ENCODE assay signal across 22 cellular contexts in genomic region chr7:92811158-92811557, GRCh38. TPM values are rescaled to one million over a fixed set of nuclear protein-coding genes. Genes with fewer than 3 reads are reported as not detected.
DNase-seq lines count a peak whose midpoint lies in the region; ATAC-seq and TF ChIP-seq lines count a peak whose summit lies in the region.
"Had no signal": no experiment of that assay in that cellular context is flagged by ENCODE, and none has a peak within 500 bp of the region (broad histone marks: within the 10 kb centered on the region; RNA-seq: fewer than 3 reads in every experiment).

No MANE protein-coding gene starts in this region.

- peaks cover 61% of the 10 kb centered on the region for H3K4me1 ChIP-seq in OCI-LY1 (ENCODE audit: insufficient read depth, low read length, severe bottlenecking)
- peaks cover 14% of the 10 kb centered on the region for H3K4me1 ChIP-seq in body of pancreas

- H3K27ac ChIP-seq in OCI-LY1 (ENCODE audit: low read depth, low read length, poor library complexity, severe bottlenecking): peak overlapping the region; percentile 89
- H3K27ac ChIP-seq in body of pancreas: no peak overlapping the region
- H3K27ac ChIP-seq: right atrium auricular region had no signal

- TF ChIP-seq CTCF in OCI-LY1 (IDR thresholded peaks at IDR 0.05; ENCODE audit: low read length): no peak
- TF ChIP-seq CTCF in body of pancreas (IDR thresholded peaks at IDR 0.05): no peak

- H3K27ac Mint-ChIP-seq in activated naive CD4-positive, alpha-beta T cell treated with anti-CD3 and anti-CD28 coated beads, Interleukin-2, amount 10 ng/mL, durations not matched to agents 7 days and 5 days: peak overlapping the region; percentile 13
- peak overlapping the region; percentile 16 for H3K27ac Mint-ChIP-seq in activated naive CD8-positive, alpha-beta T cell treated with anti-CD3 and anti-CD28 coated beads for 36 hours
- peak overlapping the region; percentile 89 for H3K27ac Mint-ChIP-seq in stimulated activated memory B cell treated with anti-CD40 and anti-IgM and Interleukin-4, amounts not matched to agents 10 μg/mL and 1 μg/mL and 100 μg/mL, for 72 hours

- H3K36me3 Mint-ChIP-seq in activated naive CD4-positive, alpha-beta T cell treated with anti-CD3 and anti-CD28 coated beads, Interleukin-2, amount 10 ng/mL, durations not matched to agents 7 days and 5 days: peaks cover 54% of the 10 kb centered on the region
- peaks cover 40% of the 10 kb centered on the region for H3K36me3 Mint-ChIP-seq in activated naive CD8-positive, alpha-beta T cell treated with anti-CD3 and anti-CD28 coated beads for 36 hours
- H3K36me3 Mint-ChIP-seq in stimulated activated memory B cell treated with anti-CD40 and anti-IgM and Interleukin-4, amounts not matched to agents 10 μg/mL and 1 μg/mL and 100 μg/mL, for 72 hours: peaks cover 10% of the 10 kb centered on the region

- H3K27me3 Mint-ChIP-seq in activated naive CD4-positive, alpha-beta T cell treated with anti-CD3 and anti-CD28 coated beads, Interleukin-2, amount 10 ng/mL, durations not matched to agents 7 days and 5 days: no peaks in the 10 kb centered on the region
- no peaks in the 10 kb centered on the region for H3K27me3 Mint-ChIP-seq in activated naive CD8-positive, alpha-beta T cell treated with anti-CD3 and anti-CD28 coated beads for 36 hours
- no peaks in the 10 kb centered on the region for H3K27me3 Mint-ChIP-seq in stimulated activated memory B cell treated with anti-CD40 and anti-IgM and Interleukin-4, amounts not matched to agents 10 μg/mL and 1 μg/mL and 100 μg/mL, for 72 hours
- H3K27me3 Mint-ChIP-seq: CD4-positive, CD25-positive, alpha-beta regulatory T cell; stimulated activated naive CD8-positive, alpha-beta T cell treated with anti-CD3 and anti-CD28 coated beads, Interleukin-15, amount 100 ng/mL, for 72 hours had no signal

- H3K9me3 Mint-ChIP-seq in activated naive CD4-positive, alpha-beta T cell treated with anti-CD3 and anti-CD28 coated beads, Interleukin-2, amount 10 ng/mL, durations not matched to agents 7 days and 5 days: peaks cover 8% of the 10 kb centered on the region
- H3K9me3 Mint-ChIP-seq in activated naive CD8-positive, alpha-beta T cell treated with anti-CD3 and anti-CD28 coated beads for 36 hours: peaks cover 14% of the 10 kb centered on the region
- H3K9me3 Mint-ChIP-seq in stimulated activated memory B cell treated with anti-CD40 and anti-IgM and Interleukin-4, amounts not matched to agents 10 μg/mL and 1 μg/mL and 100 μg/mL, for 72 hours: peaks cover 11% of the 10 kb centered on the region

- H3K4me2 ChIP-seq in OCI-LY1 (ENCODE audit: low read length): no peak overlapping the region

- no peak for DNase-seq in activated naive CD4-positive, alpha-beta T cell treated with anti-CD3 and anti-CD28 coated beads, Interleukin-2, amount 10 ng/mL, durations not matched to agents 7 days and 5 days
- no peak for DNase-seq in activated naive CD4-positive, alpha-beta T cell treated with anti-CD3 and anti-CD28 coated beads, Interleukin-2, amount 50 U/mL, for 16 hours
- no peak for DNase-seq in activated naive CD8-positive, alpha-beta T cell treated with anti-CD3 and anti-CD28 coated beads for 36 hours
- no peak for DNase-seq in NCI-H510A (lab: John Stamatoyannopoulos, UW)
- DNase-seq in body of pancreas: no peak
- DNase-seq in NCI-H2081 (lab: John Stamatoyannopoulos, UW): no peak
- DNase-seq: amniotic stem cell; CD4-positive, CD25-positive, alpha-beta regulatory T cell; central memory CD4-positive, alpha-beta T cell; NCI-H1048; NCI-H2029 treated with DMSO at 0.1 percent for 48 hours; NCI-H510A treated with DMSO at 0.1 percent for 48 hours; nucleus accumbens; stimulated activated naive CD8-positive, alpha-beta T cell treated with anti-CD3 and anti-CD28 coated beads, Interleukin-15, amount 100 ng/mL, for 72 hours; T-helper 9 cell; trophoblast cell had no signal

- 91 to 98% methylated on average over 6 of the region's 6 CpGs for WGBS in body of pancreas, 2 donors

- ATAC-seq in stimulated activated memory B cell treated with anti-CD40 and anti-IgM and Interleukin-4, amounts not matched to agents 10 μg/mL and 1 μg/mL and 100 μg/mL, for 72 hours: no peak
- ATAC-seq in body of pancreas: no peak
- ATAC-seq: activated CD4-positive, CD25-positive, alpha-beta regulatory T cell treated with anti-CD3 and anti-CD28 coated beads, Interleukin-2, amount 50 U/mL, for 24 hours; left lobe of liver; stimulated activated naive CD8-positive, alpha-beta T cell treated with anti-CD3 and anti-CD28 coated beads, Interleukin-15, amount 100 ng/mL, for 72 hours had no signal

- H2AFZ ChIP-seq in OCI-LY1 (ENCODE audit: low read length): no peak overlapping the region

- no peaks in the 10 kb centered on the region for H4K20me1 ChIP-seq in OCI-LY1 (ENCODE audit: insufficient read depth, low read length)

- H3K27me3 ChIP-seq in OCI-LY1 (ENCODE audit: insufficient read depth, low read length) (no peaks in the 10 kb centered on the region), body of pancreas (no peaks in the 10 kb centered on the region)
- H3K27me3 ChIP-seq: esophagus muscularis mucosa, right atrium auricular region had no signal

- H3K9me2 ChIP-seq in OCI-LY1 (ENCODE audit: low read depth, low read length): no peaks in the 10 kb centered on the region

- H3K36me3 ChIP-seq in OCI-LY1 (ENCODE audit: insufficient read depth, low read length) (peaks cover 26% of the 10 kb centered on the region), body of pancreas (replicated peaks in 1 of 2; ENCODE audit: insufficient read depth in 1 of 2, low read depth in 2 of 2) (no peaks in the 10 kb centered on the region)
- H3K36me3 ChIP-seq: esophagus muscularis mucosa, right atrium auricular region had no signal

- peaks cover 7% of the 10 kb centered on the region for H3F3A ChIP-seq in OCI-LY1 (ENCODE audit: insufficient read depth, low read length)

- TF ChIP-seq POLR2A in body of pancreas (IDR thresholded peaks at IDR 0.05): no peak

- CTCF ChIA-PET in activated naive CD4-positive, alpha-beta T cell treated with anti-CD3 and anti-CD28 coated beads, Interleukin-2, amount 10 ng/mL, durations not matched to agents 7 days and 5 days (lab: Charles Lee): interaction anchor here (1.2 kb wide), 1 partner anchor 21 kb away, joined by 3 read pairs; no protein-coding TSS in a partner anchor

- H3K79me2 ChIP-seq in OCI-LY1 (ENCODE audit: insufficient read depth, low read length): peaks cover 65% of the 10 kb centered on the region

- no peak overlapping the region for H3K4me3 Mint-ChIP-seq in activated naive CD4-positive, alpha-beta T cell treated with anti-CD3 and anti-CD28 coated beads, Interleukin-2, amount 10 ng/mL, durations not matched to agents 7 days and 5 days
- no peak overlapping the region for H3K4me3 Mint-ChIP-seq in activated naive CD8-positive, alpha-beta T cell treated with anti-CD3 and anti-CD28 coated beads for 36 hours
- H3K4me3 Mint-ChIP-seq in stimulated activated memory B cell treated with anti-CD40 and anti-IgM and Interleukin-4, amounts not matched to agents 10 μg/mL and 1 μg/mL and 100 μg/mL, for 72 hours: no peak overlapping the region

- H3K4me3 ChIP-seq in OCI-LY1 (ENCODE audit: low read depth, low read length, poor library complexity, severe bottlenecking) (no peak overlapping the region), body of pancreas (no peak overlapping the region)
- H3K4me3 ChIP-seq: esophagus muscularis mucosa, right atrium auricular region had no signal

- intact Hi-C loops in body of pancreas (cut with DNase I): no loop called here

- H3K9ac ChIP-seq in OCI-LY1 (ENCODE audit: low read length): no peak overlapping the region

- H3K4me1 Mint-ChIP-seq in activated naive CD4-positive, alpha-beta T cell treated with anti-CD3 and anti-CD28 coated beads, Interleukin-2, amount 10 ng/mL, durations not matched to agents 7 days and 5 days: peaks cover 86% of the 10 kb centered on the region
- peaks cover 61% of the 10 kb centered on the region for H3K4me1 Mint-ChIP-seq in activated naive CD8-positive, alpha-beta T cell treated with anti-CD3 and anti-CD28 coated beads for 36 hours
- peaks cover 41% of the 10 kb centered on the region for H3K4me1 Mint-ChIP-seq in stimulated activated memory B cell treated with anti-CD40 and anti-IgM and Interleukin-4, amounts not matched to agents 10 μg/mL and 1 μg/mL and 100 μg/mL, for 72 hours

- peaks cover 12% of the 10 kb centered on the region for H3K9me3 ChIP-seq in OCI-LY1 (ENCODE audit: low read length)
- H3K9me3 ChIP-seq in body of pancreas: no peaks in the 10 kb centered on the region
- H3K9me3 ChIP-seq: esophagus muscularis mucosa had no signal

RNA-seq across cellular contexts. Expression of gene CDK6, which starts 25.2 kb away (rescaled TPM):
- 100 to 1,000 TPM; 103 to 106 TPM for total RNA-seq in activated naive CD8-positive, alpha-beta T cell treated with anti-CD3 and anti-CD28 coated beads for 36 hours
- 10 to 100 TPM; 32.6 to 35.0 TPM for total RNA-seq in body of pancreas

Comparison
In these comparisons a context has a peak if more than half of its experiments do, and no peak if none do; other contexts are left out.
1. H3K27ac Mint-ChIP-seq: peak in every context shown above with its lines; median percentile 89 in stimulated activated memory B cell treated with anti-CD40 and anti-IgM and Interleukin-4, amounts not matched to agents 10 μg/mL and 1 μg/mL and 100 μg/mL, for 72 hours; 16 in activated naive CD8-positive, alpha-beta T cell treated with anti-CD3 and anti-CD28 coated beads for 36 hours; 13 in activated naive CD4-positive, alpha-beta T cell treated with anti-CD3 and anti-CD28 coated beads, Interleukin-2, amount 10 ng/mL, durations not matched to agents 7 days and 5 days.